Comparison of ENCODE assay signal across 17 cellular contexts in genomic region chr4:71239365-71239764, GRCh38.
A peak's percentile ranks its signal among the peaks of the same experiment; 100 is the strongest.
DNase-seq lines count a peak whose midpoint lies in the region; ATAC-seq and TF ChIP-seq lines count a peak whose summit lies in the region.
"Had no signal": no experiment of that assay in that cellular context is flagged by ENCODE, and none has a peak within 500 bp of the region (broad histone marks: within the 10 kb centered on the region; RNA-seq: fewer than 3 reads in every experiment).

No MANE protein-coding gene starts in this region.

- peak overlapping the region; percentile 2; the same call in 1 of the 2 replicates for H2BK20ac ChIP-seq in IMR-90 (ENCODE audit: low read depth, low read length)

- H3K23ac ChIP-seq in IMR-90 (ENCODE audit: low read depth, low read length) (no peak overlapping the region), mesenchymal stem cell (ENCODE audit: low read length in 2 of 2) (no peak overlapping the region)

- no peaks in the 10 kb centered on the region for H3K4me1 Mint-ChIP-seq in activated CD4-positive, alpha-beta T cell treated with anti-CD3 and anti-CD28 coated beads, Interleukin-2, amount 10 ng/mL, durations not matched to agents 7 days and 5 days

- TF ChIP-seq RAD21 in IMR-90 (IDR thresholded peaks at IDR 0.05; ENCODE audit: low read length): no peak

- H3K14ac ChIP-seq in IMR-90 (replicated peaks; ENCODE audit: low read depth, low read length): peak overlapping the region; percentile 4
- no peak overlapping the region for H3K14ac ChIP-seq in mesenchymal stem cell (ENCODE audit: low read length in 2 of 2)

- in situ Hi-C loops in IMR-90 (cut with MboI; ENCODE audit: low sequenced_read_pairs) (no loop called here), brain microvascular endothelial cell (cut with HindIII; ENCODE audit: low pct_ligation_motif_present, low sequenced_read_pairs) (loop anchor here (25.0 kb wide), 1 partner anchor 102 kb away; no protein-coding TSS in a partner anchor)

- CTCF ChIA-PET in BJ (lab: Yijun Ruan, JAX): interaction anchor here (1.4 kb wide), 1 partner anchor 10 kb away, joined by 4 read pairs; no protein-coding TSS in a partner anchor
- CTCF ChIA-PET in IMR-90 (lab: Yijun Ruan, JAX): no interaction called here
- CTCF ChIA-PET in activated CD4-positive, alpha-beta T cell treated with anti-CD3 and anti-CD28 coated beads, Interleukin-2, amount 10 ng/mL, durations not matched to agents 7 days and 5 days (lab: Charles Lee): no interaction called here

- no peak overlapping the region for H3K27ac ChIP-seq in IMR-90 (ENCODE audit: insufficient read depth, low read length)
- H3K27ac ChIP-seq in brain microvascular endothelial cell: no peak overlapping the region
- H3K27ac ChIP-seq in mesenchymal stem cell (ENCODE audit: low read length, poor library complexity, severe bottlenecking): no peak overlapping the region
- H3K27ac ChIP-seq in suprapubic skin: no peak overlapping the region
- H3K27ac ChIP-seq: BLaER1, coronary artery, epithelial cell of prostate, thoracic aorta had no signal

- no peak overlapping the region for H3K4me3 Mint-ChIP-seq in activated CD4-positive, alpha-beta T cell treated with anti-CD3 and anti-CD28 coated beads, Interleukin-2, amount 10 ng/mL, durations not matched to agents 7 days and 5 days
- H3K4me3 Mint-ChIP-seq: immature natural killer cell had no signal

- H4K91ac ChIP-seq in IMR-90 (ENCODE audit: insufficient read depth, low read depth, low read length) (no peak overlapping the region), mesenchymal stem cell (ENCODE audit: low read length) (no peak overlapping the region)

- no peaks in the 10 kb centered on the region for H3K36me3 Mint-ChIP-seq in activated CD4-positive, alpha-beta T cell treated with anti-CD3 and anti-CD28 coated beads, Interleukin-2, amount 10 ng/mL, durations not matched to agents 7 days and 5 days (ENCODE audit: low read depth)

- no peak overlapping the region for H3K9ac ChIP-seq in IMR-90 (ENCODE audit: low read depth, low read length)
- no peak overlapping the region for H3K9ac ChIP-seq in mesenchymal stem cell (ENCODE audit: low read length)
- H3K9ac ChIP-seq: BLaER1 had no signal

- 0 out of 2 replicates have a peak overlapping the region, but pooled peaks have one; percentile 16 for H3K4me2 ChIP-seq in IMR-90 (ENCODE audit: low read depth, low read length)
- no peak overlapping the region for H3K4me2 ChIP-seq in mesenchymal stem cell (ENCODE audit: low read length, poor library complexity, severe bottlenecking)
- H3K4me2 ChIP-seq: BLaER1 had no signal

- no peak overlapping the region for H2AK9ac ChIP-seq in IMR-90 (replicated peaks; ENCODE audit: low read depth, low read length, poor library complexity)

- H2BK120ac ChIP-seq in IMR-90 (ENCODE audit: low read depth, low read length) (peak overlapping the region; percentile 16; the same call in 1 of the 2 replicates), mesenchymal stem cell (ENCODE audit: low read depth, low read length) (no peak overlapping the region)

- H3K27me3 Mint-ChIP-seq in activated CD4-positive, alpha-beta T cell treated with anti-CD3 and anti-CD28 coated beads, Interleukin-2, amount 10 ng/mL, durations not matched to agents 7 days and 5 days: peaks cover 5% of the 10 kb centered on the region

- H3K27ac Mint-ChIP-seq in activated CD4-positive, alpha-beta T cell treated with anti-CD3 and anti-CD28 coated beads, Interleukin-2, amount 10 ng/mL, durations not matched to agents 7 days and 5 days: no peak overlapping the region

- H3K79me1 ChIP-seq in IMR-90 (ENCODE audit: low read depth in 1 of 2, low read length in 2 of 2): peaks cover 24 to 64% of the 10 kb centered on the region in 2 experiments
- peaks cover 3% of the 10 kb centered on the region for H3K79me1 ChIP-seq in mesenchymal stem cell (replicated peaks; ENCODE audit: low read length, poor library complexity, severe bottlenecking)

- H2BK5ac ChIP-seq in IMR-90 (ENCODE audit: low read depth, low read length, poor library complexity, severe bottlenecking) (peak overlapping the region; percentile 53), mesenchymal stem cell (ENCODE audit: low read depth, low read length, poor library complexity, severe bottlenecking) (no peak overlapping the region)

- H3K9me3 Mint-ChIP-seq in activated CD4-positive, alpha-beta T cell treated with anti-CD3 and anti-CD28 coated beads, Interleukin-2, amount 10 ng/mL, durations not matched to agents 7 days and 5 days: no peaks in the 10 kb centered on the region
- H3K9me3 Mint-ChIP-seq: immature natural killer cell had no signal

- H3K27me3 ChIP-seq in BJ (ENCODE audit: control insufficient read depth, insufficient read depth, low read length) (no peaks in the 10 kb centered on the region), IMR-90 (ENCODE audit: control insufficient read depth, insufficient read depth, low read length) (no peaks in the 10 kb centered on the region), brain microvascular endothelial cell (replicated peaks) (no peaks in the 10 kb centered on the region), mesenchymal stem cell (ENCODE audit: control insufficient read depth in 1 of 2, insufficient read depth in 1 of 2, low read length in 2 of 2) (no peaks in the 10 kb centered on the region), suprapubic skin (no peaks in the 10 kb centered on the region)
- H3K27me3 ChIP-seq: BLaER1 had no signal

- ATAC-seq in IMR-90 (ENCODE audit: low read depth): peak; percentile 19; the same call in 1 of the 2 replicates
- ATAC-seq in HG02973 (IDR thresholded peaks at IDR 0.05; ENCODE audit: unreplicated experiment): no peak
- ATAC-seq: sciatic nerve had no signal

- H3K4ac ChIP-seq in IMR-90 (ENCODE audit: low read depth, low read length) (peak overlapping the region; percentile 12; the same call in 1 of the 2 replicates), mesenchymal stem cell (ENCODE audit: low read depth in 1 of 2, low read length in 2 of 2) (no peak overlapping the region)

- no peak for TF ChIP-seq POLR2A in IMR-90 (IDR thresholded peaks at IDR 0.05; ENCODE audit: low read depth, low read length)
- TF ChIP-seq POLR2A in suprapubic skin (IDR thresholded peaks at IDR 0.05): no peak

- no TSS peak for BruUV-seq in IMR-90 (replicated peaks; lab: Mats Ljungman, UMichigan)

- POLR2A ChIA-PET in BJ (lab: Charles Lee): no interaction called here
- POLR2A ChIA-PET in IMR-90 (lab: Charles Lee; ENCODE audit: unreplicated experiment): no interaction called here
- POLR2A ChIA-PET in activated CD4-positive, alpha-beta T cell treated with anti-CD3 and anti-CD28 coated beads, Interleukin-2, amount 10 ng/mL, durations not matched to agents 7 days and 5 days (lab: Charles Lee): no interaction called here

- H4K5ac ChIP-seq in IMR-90 (ENCODE audit: low read depth, low read length): no peak overlapping the region

- DNase-seq in BJ (ENCODE audit: low read depth) (peak; percentile 15), IMR-90 (peak; percentile 66), brain microvascular endothelial cell (peak; percentile 7), mesenchymal stem cell (peak; percentile 46), suprapubic skin (ENCODE audit: low spot score in 2 of 2) (no peak)
- DNase-seq in stimulated activated CD4-positive, alpha-beta T cell treated with anti-CD3 and anti-CD28 coated beads, Interleukin-2, amount 100 ng/mL, for 24 hours: no peak
- no peak for DNase-seq in activated CD4-positive, alpha-beta T cell treated with anti-CD3 and anti-CD28 coated beads, Interleukin-2, amount 10 ng/mL, durations not matched to agents 7 days and 5 days
- DNase-seq: immature natural killer cell; NCI-H2081; NCI-H526; stimulated activated CD4-positive, alpha-beta T cell treated with anti-CD3 and anti-CD28 coated beads, Interleukin-4, amount 100 ng/mL, for 1 hour had no signal

- no peak overlapping the region for H2AFZ ChIP-seq in IMR-90 (replicated peaks; ENCODE audit: low read length, poor library complexity)
- H2AFZ ChIP-seq in mesenchymal stem cell (ENCODE audit: low read depth, low read length): no peak overlapping the region

- dilution Hi-C loops in IMR-90 (cut with HindIII; ENCODE audit: low sequenced_read_pairs, unreplicated experiment): no loop called here

- H2AK5ac ChIP-seq in IMR-90 (ENCODE audit: low read depth, low read length): no peak overlapping the region; the same call in 1 of the 2 replicates
- H2AK5ac ChIP-seq in mesenchymal stem cell (ENCODE audit: low read length, severe bottlenecking): no peak overlapping the region

- H3K4me1 ChIP-seq in IMR-90 (ENCODE audit: control insufficient read depth, insufficient read depth, low read length): peaks cover 17% of the 10 kb centered on the region
- peaks cover 2% of the 10 kb centered on the region for H3K4me1 ChIP-seq in mesenchymal stem cell (ENCODE audit: control insufficient read depth, insufficient read depth, low read depth, low read length)
- no peaks in the 10 kb centered on the region for H3K4me1 ChIP-seq in suprapubic skin
- H3K4me1 ChIP-seq: BLaER1 had no signal

- no peaks in the 10 kb centered on the region for H3K9me3 ChIP-seq in IMR-90 (ENCODE audit: control insufficient read depth, insufficient read depth, low read length)
- H3K9me3 ChIP-seq in mesenchymal stem cell (ENCODE audit: control insufficient read depth, low read length): no peaks in the 10 kb centered on the region
- H3K9me3 ChIP-seq in suprapubic skin: no peaks in the 10 kb centered on the region
- H3K9me3 ChIP-seq: BLaER1, thoracic aorta had no signal

- no peak overlapping the region for H2BK12ac ChIP-seq in mesenchymal stem cell (ENCODE audit: low read length in 2 of 2)

- WGBS in IMR-90 (ENCODE audit: extremely low coverage in 2 of 2, insufficient read length in 1 of 2), 2 experiments: no CpG with 5 or more reads among the region's 2 CpGs
- WGBS in mesenchymal stem cell: 70% methylated on average over 2 of the region's 2 CpGs
- WGBS in suprapubic skin: 79% methylated on average over 2 of the region's 2 CpGs

- peaks cover 8% of the 10 kb centered on the region; the same call in 1 of the 2 replicates for H4K20me1 ChIP-seq in IMR-90 (ENCODE audit: insufficient read depth, low read length)
- H4K20me1 ChIP-seq: BLaER1 had no signal

- H3K36me3 ChIP-seq in BJ (ENCODE audit: control insufficient read depth, insufficient read depth, low read length) (no peaks in the 10 kb centered on the region), IMR-90 (ENCODE audit: control insufficient read depth, insufficient read depth, low read length) (peaks cover 8% of the 10 kb centered on the region), brain microvascular endothelial cell (replicated peaks) (no peaks in the 10 kb centered on the region), mesenchymal stem cell (ENCODE audit: control insufficient read depth in 1 of 2, insufficient read depth in 2 of 2, low read depth in 1 of 2, low read length in 2 of 2) (no peaks in the 10 kb centered on the region), suprapubic skin (no peaks in the 10 kb centered on the region)
- H3K36me3 ChIP-seq: BLaER1, thoracic aorta had no signal

- H3K4me3 ChIP-seq in BJ (ENCODE audit: low read depth, low read length) (no peak overlapping the region), IMR-90 (ENCODE audit: insufficient read depth, low read depth, low read length) (no peak overlapping the region), brain microvascular endothelial cell (ENCODE audit: low read depth, low read length) (no peak overlapping the region), mesenchymal stem cell (ENCODE audit: insufficient read depth in 1 of 2, low read depth in 1 of 2, low read length in 2 of 2) (no peak overlapping the region), suprapubic skin (no peak overlapping the region)
- H3K4me3 ChIP-seq: BLaER1, coronary artery, thoracic aorta had no signal

- intact Hi-C loops in IMR-90 (cut with micrococcal nuclease): no loop called here

- peak overlapping the region in 1 of 2 experiments; percentile 41; a peak in 1 of 4 replicates for H4K8ac ChIP-seq in IMR-90 (ENCODE audit: low read depth in 2 of 2, low read length in 2 of 2)
- no peak overlapping the region for H4K8ac ChIP-seq in mesenchymal stem cell (ENCODE audit: low read length)

- H3K56ac ChIP-seq in IMR-90 (ENCODE audit: extremely low read depth, insufficient read depth, low read length): no peak overlapping the region

- H3K9me1 ChIP-seq in IMR-90 (ENCODE audit: insufficient read depth, low read length): peaks cover 14% of the 10 kb centered on the region

- TF ChIP-seq CTCF in BJ (IDR thresholded peaks at IDR 0.05; ENCODE audit: insufficient read depth, low read depth, low read length): no peak
- TF ChIP-seq CTCF in IMR-90 (conservative IDR thresholded peaks at IDR 0.05; ENCODE audit: low read depth, low read length): no peak
- no peak for TF ChIP-seq CTCF in brain microvascular endothelial cell (IDR thresholded peaks at IDR 0.05; ENCODE audit: low read depth, low read length, missing control alignments)
- no peak for TF ChIP-seq CTCF in suprapubic skin (IDR thresholded peaks at IDR 0.05)

- H3K18ac ChIP-seq in IMR-90 (ENCODE audit: low read depth, low read length) (no peak overlapping the region), mesenchymal stem cell (ENCODE audit: low read depth in 1 of 2, low read length in 2 of 2) (no peak overlapping the region)

- H2BK15ac ChIP-seq in IMR-90 (ENCODE audit: low read depth, low read length): no peak overlapping the region
- no peak overlapping the region for H2BK15ac ChIP-seq in mesenchymal stem cell (ENCODE audit: low read depth, poor library complexity, severe bottlenecking)

- no peak for TF ChIP-seq EP300 in suprapubic skin (IDR thresholded peaks at IDR 0.05)

Comparison
In these comparisons a context has a peak if more than half of its experiments do, and no peak if none do; other contexts are left out.
1. DNase-seq: peak in BJ (single experiment), IMR-90 (single experiment), brain microvascular endothelial cell (single experiment) and mesenchymal stem cell (single experiment); none in stimulated activated CD4-positive, alpha-beta T cell treated with anti-CD3 and anti-CD28 coated beads, Interleukin-2, amount 100 ng/mL, for 24 hours (0 of 2), suprapubic skin (0 of 2) and activated CD4-positive, alpha-beta T cell treated with anti-CD3 and anti-CD28 coated beads, Interleukin-2, amount 10 ng/mL, durations not matched to agents 7 days and 5 days (single experiment).